Comparison of ENCODE assay signal across 8 cellular contexts in genomic region chr14:24665440-24665991, GRCh38. TPM values are rescaled to one million over a fixed set of nuclear protein-coding genes. Genes with fewer than 3 reads are reported as not detected.
A peak's percentile ranks its signal among the peaks of the same experiment; 100 is the strongest.
DNase-seq lines count a peak whose midpoint lies in the region; ATAC-seq lines count a peak whose summit lies in the region.

No MANE protein-coding gene starts in this region.

- H3K9me3 Mint-ChIP-seq in activated T-helper 17 cell treated with anti-CD3 and anti-CD28 coated beads, Interleukin-2, amount 50 U/mL, for 72 hours = peaks cover 3% of the 10 kb centered on the region

- H3K27me3 Mint-ChIP-seq in activated T-helper 17 cell treated with anti-CD3 and anti-CD28 coated beads, Interleukin-2, amount 50 U/mL, for 72 hours = no peaks in the 10 kb centered on the region

- DNase-seq in GF-D8 (lab: John Stamatoyannopoulos, UW) = peak; percentile 47
- DNase-seq in ecto neural progenitor cell (ENCODE audit: low spot score) = no peak
- no peak for DNase-seq in inferior parietal cortex (ENCODE audit: extremely low spot score)
- DNase-seq in NCI-H1048 (lab: John Stamatoyannopoulos, UW) = no peak
- DNase-seq in NCI-H2196 (lab: John Stamatoyannopoulos, UW; ENCODE audit: unreplicated experiment) = no peak

- ATAC-seq in GM19438 (IDR thresholded peaks at IDR 0.05; ENCODE audit: low read depth, unreplicated experiment) (peak; percentile 92), HG03354 (IDR thresholded peaks at IDR 0.05; ENCODE audit: poor library complexity, severe bottlenecking, unreplicated experiment) (peak; percentile 97)
- ATAC-seq in activated T-helper 17 cell treated with anti-CD3 and anti-CD28 coated beads, Interleukin-2, amount 50 U/mL, for 72 hours (replicated peaks) = peak; percentile 89

- peak overlapping the region; percentile 21 for H3K27ac Mint-ChIP-seq in activated T-helper 17 cell treated with anti-CD3 and anti-CD28 coated beads, Interleukin-2, amount 50 U/mL, for 72 hours

- peak overlapping the region; percentile 62 for H3K4me3 Mint-ChIP-seq in activated T-helper 17 cell treated with anti-CD3 and anti-CD28 coated beads, Interleukin-2, amount 50 U/mL, for 72 hours

- H3K36me3 Mint-ChIP-seq in activated T-helper 17 cell treated with anti-CD3 and anti-CD28 coated beads, Interleukin-2, amount 50 U/mL, for 72 hours (ENCODE audit: low read depth) = no peaks in the 10 kb centered on the region

- peaks cover 32% of the 10 kb centered on the region for H3K4me1 Mint-ChIP-seq in activated T-helper 17 cell treated with anti-CD3 and anti-CD28 coated beads, Interleukin-2, amount 50 U/mL, for 72 hours

RNA-seq across cellular contexts. Expression of gene GZMB, which starts 31.5 kb away (rescaled TPM):
- 1,000 to 10,000 TPM; 1,048 to 1,422 TPM for total RNA-seq in activated T-helper 17 cell treated with anti-CD3 and anti-CD28 coated beads, Interleukin-2, amount 50 U/mL, for 72 hours

RNA-seq across cellular contexts. Expression of gene GZMH, which starts 56.0 kb away (rescaled TPM):
- total RNA-seq in activated T-helper 17 cell treated with anti-CD3 and anti-CD28 coated beads, Interleukin-2, amount 50 U/mL, for 72 hours = 1 to 10 TPM; 3.7 to 6.5 TPM
